Comparison of ENCODE assay signal across 23 cellular contexts in genomic region chr1:22788298-22788697, GRCh38.
A peak's percentile ranks its signal among the peaks of the same experiment; 100 is the strongest.
DNase-seq lines count a peak whose midpoint lies in the region; ATAC-seq, FAIRE-seq and TF ChIP-seq lines count a peak whose summit lies in the region.
"Had no signal": no experiment of that assay in that cellular context is flagged by ENCODE, and none has a peak within 500 bp of the region (broad histone marks: within the 10 kb centered on the region; RNA-seq: fewer than 3 reads in every experiment).

No MANE protein-coding gene starts in this region.

- no peak overlapping the region for H3K23ac ChIP-seq in neuronal stem cell (ENCODE audit: low read depth, low read length, poor library complexity)

- peak overlapping the region; percentile 66 for H2AK5ac ChIP-seq in neuronal stem cell (ENCODE audit: low read depth, low read length)

- peaks cover 74% of the 10 kb centered on the region for H4K20me1 ChIP-seq in astrocyte (ENCODE audit: insufficient read depth, low read length)
- no peaks in the 10 kb centered on the region for H4K20me1 ChIP-seq in PC-3 (ENCODE audit: low read length)

- peaks cover 13% of the 10 kb centered on the region for H3K4me1 Mint-ChIP-seq in astrocyte (ENCODE audit: low read depth, unreplicated experiment)
- no peaks in the 10 kb centered on the region for H3K4me1 Mint-ChIP-seq in activated naive CD8-positive, alpha-beta T cell treated with anti-CD3 and anti-CD28 coated beads, Interleukin-2, amount 50 U/mL, for 24 hours
- H3K4me1 Mint-ChIP-seq: naive thymus-derived CD4-positive, alpha-beta T cell; stimulated activated effector memory CD8-positive, alpha-beta T cell treated with anti-CD3 and anti-CD28 coated beads, Interleukin-12 subunit alpha, Interleukin-12 subunit beta, amount 100 ng/mL, for 72 hours had no signal

- H3K4me2 ChIP-seq in astrocyte (ENCODE audit: low read length) (no peak overlapping the region), neuronal stem cell (ENCODE audit: insufficient read depth, low read length, poor library complexity, severe bottlenecking) (no peak overlapping the region), PC-3 (ENCODE audit: low read length) (no peak overlapping the region)

- no peak overlapping the region for H3K4ac ChIP-seq in neuronal stem cell (ENCODE audit: low read length)

- H2BK15ac ChIP-seq in neuronal stem cell (ENCODE audit: low read length): peak overlapping the region; percentile 14

- H3K9me3 ChIP-seq in astrocyte (ENCODE audit: insufficient read depth, low read depth, low read length) (no peaks in the 10 kb centered on the region), neuronal stem cell (replicated peaks in 1 of 2; ENCODE audit: control insufficient read depth in 2 of 2, insufficient read depth in 1 of 2, low read depth in 1 of 2, low read length in 2 of 2) (no peaks in the 10 kb centered on the region), PC-3 (ENCODE audit: low read length) (no peaks in the 10 kb centered on the region)
- H3K9me3 ChIP-seq: SJSA1 had no signal

- no peak overlapping the region for H3K4me3 ChIP-seq in astrocyte (ENCODE audit: insufficient read depth, low read depth, low read length)
- H3K4me3 ChIP-seq in neuronal stem cell (ENCODE audit: low read length in 2 of 2): peak overlapping the region in 1 of 2 donors; percentile 50
- no peak overlapping the region for H3K4me3 ChIP-seq in PC-3 (ENCODE audit: low read length)
- H3K4me3 ChIP-seq: SJSA1 had no signal

- H2BK12ac ChIP-seq in neuronal stem cell (ENCODE audit: low read length): peak overlapping the region; percentile 49

- WGBS in neuronal stem cell (ENCODE audit: extremely low coverage in 2 of 2, insufficient read length in 2 of 2, insufficient replicate concordance in 1 of 2), 2 donors: no CpG with 5 or more reads among the region's 2 CpGs

- no peak overlapping the region for H3K4me3 Mint-ChIP-seq in astrocyte (ENCODE audit: unreplicated experiment)
- H3K4me3 Mint-ChIP-seq in activated naive CD8-positive, alpha-beta T cell treated with anti-CD3 and anti-CD28 coated beads, Interleukin-2, amount 50 U/mL, for 24 hours: no peak overlapping the region
- H3K4me3 Mint-ChIP-seq: endodermal cell; naive thymus-derived CD4-positive, alpha-beta T cell; stimulated activated effector memory CD8-positive, alpha-beta T cell treated with anti-CD3 and anti-CD28 coated beads, Interleukin-12 subunit alpha, Interleukin-12 subunit beta, amount 100 ng/mL, for 72 hours; T-helper 1 cell treated with Interleukin-12 subunit alpha and Interleukin-12 subunit beta and Interleukin-4 antibody, amounts not matched to agents 30 μg/mL and 1 μg/mL, for 36 hours had no signal

- intact Hi-C loops in left cardiac atrium (cut with DNase I) (no loop called here), PC-3 (cut with micrococcal nuclease) (no loop called here)

- H3F3A ChIP-seq in PC-3 (ENCODE audit: low read length, unreplicated experiment): no peaks in the 10 kb centered on the region

- CTCF ChIA-PET in PC-3 (lab: Charles Lee): no interaction called here

- H2AFZ ChIP-seq in astrocyte (ENCODE audit: low read depth, low read length) (no peak overlapping the region), neuronal stem cell (ENCODE audit: low read length) (no peak overlapping the region), PC-3 (ENCODE audit: low read length) (no peak overlapping the region)

- no peaks in the 10 kb centered on the region for H3K9me3 Mint-ChIP-seq in astrocyte (ENCODE audit: unreplicated experiment)
- H3K9me3 Mint-ChIP-seq in activated naive CD8-positive, alpha-beta T cell treated with anti-CD3 and anti-CD28 coated beads, Interleukin-2, amount 50 U/mL, for 24 hours: no peaks in the 10 kb centered on the region
- H3K9me3 Mint-ChIP-seq: endodermal cell; naive thymus-derived CD4-positive, alpha-beta T cell; stimulated activated effector memory CD8-positive, alpha-beta T cell treated with anti-CD3 and anti-CD28 coated beads, Interleukin-12 subunit alpha, Interleukin-12 subunit beta, amount 100 ng/mL, for 72 hours; T-helper 1 cell treated with Interleukin-12 subunit alpha and Interleukin-12 subunit beta and Interleukin-4 antibody, amounts not matched to agents 30 μg/mL and 1 μg/mL, for 36 hours had no signal

- no peaks in the 10 kb centered on the region for H3K9me2 ChIP-seq in PC-3 (replicated peaks; ENCODE audit: low read length)

- peaks cover 32% of the 10 kb centered on the region for H3K4me1 ChIP-seq in astrocyte (ENCODE audit: insufficient read depth, low read length)
- peaks cover 21% of the 10 kb centered on the region in 2 donors for H3K4me1 ChIP-seq in neuronal stem cell (ENCODE audit: control insufficient read depth in 2 of 2, insufficient read depth in 1 of 2, low read depth in 1 of 2, low read length in 2 of 2)
- H3K4me1 ChIP-seq in PC-3 (ENCODE audit: insufficient read depth, low read length): no peaks in the 10 kb centered on the region
- H3K4me1 ChIP-seq: SJSA1 had no signal

- peaks cover 35% of the 10 kb centered on the region for H3K27me3 Mint-ChIP-seq in astrocyte (ENCODE audit: low read depth, unreplicated experiment)
- H3K27me3 Mint-ChIP-seq in activated naive CD8-positive, alpha-beta T cell treated with anti-CD3 and anti-CD28 coated beads, Interleukin-2, amount 50 U/mL, for 24 hours: peaks cover 4% of the 10 kb centered on the region

- peaks cover 5% of the 10 kb centered on the region for H3K36me3 Mint-ChIP-seq in astrocyte (ENCODE audit: low read depth, unreplicated experiment)
- H3K36me3 Mint-ChIP-seq in activated naive CD8-positive, alpha-beta T cell treated with anti-CD3 and anti-CD28 coated beads, Interleukin-2, amount 50 U/mL, for 24 hours (ENCODE audit: low read depth): no peaks in the 10 kb centered on the region
- H3K36me3 Mint-ChIP-seq: naive thymus-derived CD4-positive, alpha-beta T cell; stimulated activated effector memory CD8-positive, alpha-beta T cell treated with anti-CD3 and anti-CD28 coated beads, Interleukin-12 subunit alpha, Interleukin-12 subunit beta, amount 100 ng/mL, for 72 hours had no signal

- no peak overlapping the region for H3K9ac ChIP-seq in astrocyte (ENCODE audit: low read length)
- peak overlapping the region; percentile 5 for H3K9ac ChIP-seq in neuronal stem cell (ENCODE audit: low read depth, low read length, poor library complexity)
- H3K9ac ChIP-seq in PC-3 (ENCODE audit: low read length): no peak overlapping the region

- H3K27ac ChIP-seq in astrocyte (ENCODE audit: low read depth, low read length): no peak overlapping the region
- H3K27ac ChIP-seq in neuronal stem cell (replicated peaks; ENCODE audit: low read length): no peak overlapping the region
- H3K27ac ChIP-seq in PC-3 (ENCODE audit: low read length): no peak overlapping the region
- H3K27ac ChIP-seq: HL-60, SJSA1 had no signal

- ATAC-seq in left cardiac atrium: peak; percentile 34 to 53
- no peak for ATAC-seq in PC-3
- no peak for ATAC-seq in activated naive CD8-positive, alpha-beta T cell treated with anti-CD3 and anti-CD28 coated beads, Interleukin-2, amount 50 U/mL, for 24 hours
- ATAC-seq: naive thymus-derived CD4-positive, alpha-beta T cell; stimulated activated effector memory CD8-positive, alpha-beta T cell treated with anti-CD3 and anti-CD28 coated beads, Interleukin-12 subunit alpha, Interleukin-12 subunit beta, amount 100 ng/mL, for 72 hours had no signal

- DNase-seq in RPMI7951 (ENCODE audit: low read depth) (peak; percentile 22), astrocyte (ENCODE audit: low read depth) (peak; percentile 27), left cardiac atrium (no peak), neuronal stem cell (ENCODE audit: low spot score) (no peak), NCI-H1694 treated with DMSO at 0.1 percent for 48 hours (lab: John Stamatoyannopoulos, UW) (no peak), PC-3 (no peak)
- no peak for DNase-seq in activated naive CD8-positive, alpha-beta T cell treated with anti-CD3 and anti-CD28 coated beads, Interleukin-2, amount 50 U/mL, for 24 hours
- DNase-seq: activated CD8-positive, alpha-beta memory T cell treated with anti-CD3 and anti-CD28 coated beads for 24 hours; activated gamma-delta T cell treated with Interleukin-2 at 50 U/mL for 16 hours; activated T-cell treated with anti-CD3 and anti-CD28 coated beads, Interleukin-2, amount 50 U/mL, for 1 hour; C1 segment of cervical spinal cord; endodermal cell; H7; naive thymus-derived CD4-positive, alpha-beta T cell; NCI-H1048; NCI-H1930; NCI-H774; stimulated activated CD4-positive, alpha-beta T cell treated with anti-CD3 and anti-CD28 coated beads, Interleukin-2, amount 100 ng/mL, for 48 hours had no signal

- H3K79me2 ChIP-seq in astrocyte (ENCODE audit: insufficient read depth, low read length): peaks cover 48% of the 10 kb centered on the region
- H3K79me2 ChIP-seq in PC-3 (ENCODE audit: low read length): no peaks in the 10 kb centered on the region

- POLR2A ChIA-PET in PC-3 (lab: Charles Lee; ENCODE audit: unreplicated experiment): no interaction called here

- no peaks in the 10 kb centered on the region for H3K27me3 ChIP-seq in astrocyte (ENCODE audit: insufficient read depth, low read length)
- H3K27me3 ChIP-seq in neuronal stem cell (ENCODE audit: control insufficient read depth in 3 of 3, insufficient read depth in 3 of 3, low read depth in 1 of 3, low read length in 3 of 3): no peaks in the 10 kb centered on the region
- no peaks in the 10 kb centered on the region for H3K27me3 ChIP-seq in PC-3 (ENCODE audit: low read length)
- H3K27me3 ChIP-seq: SJSA1 had no signal

- no peak overlapping the region for H4K91ac ChIP-seq in neuronal stem cell (ENCODE audit: low read depth, low read length, poor library complexity)

- H2BK5ac ChIP-seq in neuronal stem cell (ENCODE audit: low read length): peak overlapping the region; percentile 20

- BruUV-seq in PC-3 (replicated peaks; lab: Mats Ljungman, UMichigan): no TSS peak

- H3K79me1 ChIP-seq in neuronal stem cell (ENCODE audit: low read depth, low read length): peaks cover 2% of the 10 kb centered on the region

- peak overlapping the region; percentile 50 for H3K18ac ChIP-seq in neuronal stem cell (ENCODE audit: low read length)

- FAIRE-seq in astrocyte (lab: Jason Lieb, UNC): no peak
- FAIRE-seq: GM12891 had no signal

- no peak overlapping the region for H3K27ac Mint-ChIP-seq in astrocyte (ENCODE audit: unreplicated experiment)
- H3K27ac Mint-ChIP-seq in activated naive CD8-positive, alpha-beta T cell treated with anti-CD3 and anti-CD28 coated beads, Interleukin-2, amount 50 U/mL, for 24 hours: no peak overlapping the region
- H3K27ac Mint-ChIP-seq: endodermal cell; naive thymus-derived CD4-positive, alpha-beta T cell; stimulated activated effector memory CD8-positive, alpha-beta T cell treated with anti-CD3 and anti-CD28 coated beads, Interleukin-12 subunit alpha, Interleukin-12 subunit beta, amount 100 ng/mL, for 72 hours; T-helper 1 cell treated with Interleukin-12 subunit alpha and Interleukin-12 subunit beta and Interleukin-4 antibody, amounts not matched to agents 30 μg/mL and 1 μg/mL, for 36 hours had no signal

- H4K8ac ChIP-seq in neuronal stem cell (ENCODE audit: low read depth, low read length): peak overlapping the region; percentile 19

- H3K36me3 ChIP-seq in astrocyte (ENCODE audit: insufficient read depth, low read length) (peaks cover 6% of the 10 kb centered on the region), neuronal stem cell (replicated peaks in 1 of 2; ENCODE audit: control insufficient read depth in 2 of 2, insufficient read depth in 2 of 2, low read length in 2 of 2) (peaks cover 4 to 13% of the 10 kb centered on the region in 2 donors), PC-3 (ENCODE audit: low read depth, low read length) (no peaks in the 10 kb centered on the region)
- H3K36me3 ChIP-seq: SJSA1 had no signal

- H2BK120ac ChIP-seq in neuronal stem cell (ENCODE audit: low read depth, low read length): no peak overlapping the region

- H3K14ac ChIP-seq in neuronal stem cell (ENCODE audit: low read length): no peak overlapping the region

- TF ChIP-seq CTCF in astrocyte (IDR thresholded peaks at IDR 0.05; ENCODE audit: insufficient read depth, low read depth, low read length): no peak
- TF ChIP-seq CTCF in PC-3 (conservative IDR thresholded peaks at IDR 0.05; ENCODE audit: low read depth, low read length): no peak

Comparison
In these comparisons a context has a peak if more than half of its experiments do, and no peak if none do; other contexts are left out.
1. DNase-seq: peak in RPMI7951 (single experiment) and astrocyte (single experiment); none in left cardiac atrium (single experiment), neuronal stem cell (single experiment), NCI-H1694 treated with DMSO at 0.1 percent for 48 hours (single experiment), PC-3 (single experiment) and activated naive CD8-positive, alpha-beta T cell treated with anti-CD3 and anti-CD28 coated beads, Interleukin-2, amount 50 U/mL, for 24 hours (single experiment).
2. ATAC-seq: peak in left cardiac atrium (2 of 2); none in PC-3 (single experiment) and activated naive CD8-positive, alpha-beta T cell treated with anti-CD3 and anti-CD28 coated beads, Interleukin-2, amount 50 U/mL, for 24 hours (single experiment).